Comparison of ENCODE assay signal across 21 cellular contexts in genomic region chr4:1417522-1418390, GRCh38. TPM values are rescaled to one million over a fixed set of nuclear protein-coding genes. Genes with fewer than 3 reads are reported as not detected.
A peak's percentile ranks its signal among the peaks of the same experiment; 100 is the strongest.
DNase-seq lines count a peak whose midpoint lies in the region; ATAC-seq, FAIRE-seq and TF ChIP-seq lines count a peak whose summit lies in the region.
"Had no signal": no experiment of that assay in that cellular context is flagged by ENCODE, and none has a peak within 500 bp of the region (broad histone marks: within the 10 kb centered on the region; RNA-seq: fewer than 3 reads in every experiment).

No MANE protein-coding gene starts in this region.

- no peak for ATAC-seq in activated CD8-positive, alpha-beta T cell treated with anti-CD3 and anti-CD28 coated beads, Interleukin-2, amount 10 ng/mL, durations not matched to agents 7 days and 5 days
- ATAC-seq in activated CD8-positive, alpha-beta T cell treated with anti-CD3 and anti-CD28 coated beads for 36 hours, result no peak
- ATAC-seq in activated naive CD8-positive, alpha-beta T cell treated with anti-CD3 and anti-CD28 coated beads, Interleukin-2, amount 50 U/mL, for 24 hours, result no peak
- ATAC-seq in HG03039 (IDR thresholded peaks at IDR 0.05; ENCODE audit: unreplicated experiment) (no peak), GM18868 (IDR thresholded peaks at IDR 0.05; ENCODE audit: unreplicated experiment) (no peak)
- ATAC-seq: naive thymus-derived CD8-positive, alpha-beta T cell had no signal

- H3K9me3 Mint-ChIP-seq in activated CD8-positive, alpha-beta T cell treated with anti-CD3 and anti-CD28 coated beads, Interleukin-2, amount 10 ng/mL, durations not matched to agents 7 days and 5 days (ENCODE audit: insufficient read depth), result no peaks in the 10 kb centered on the region
- H3K9me3 Mint-ChIP-seq in activated CD8-positive, alpha-beta T cell treated with anti-CD3 and anti-CD28 coated beads for 36 hours, result no peaks in the 10 kb centered on the region
- no peaks in the 10 kb centered on the region for H3K9me3 Mint-ChIP-seq in activated naive CD8-positive, alpha-beta T cell treated with anti-CD3 and anti-CD28 coated beads, Interleukin-2, amount 50 U/mL, for 24 hours
- H3K9me3 Mint-ChIP-seq in neural crest cell, result no peaks in the 10 kb centered on the region
- H3K9me3 Mint-ChIP-seq: CD4-positive, alpha-beta memory T cell had no signal

- no peak for FAIRE-seq in GM12891 (lab: Jason Lieb, UNC)
- FAIRE-seq: endothelial cell of umbilical vein had no signal

- POLR2A ChIA-PET in activated CD8-positive, alpha-beta T cell treated with anti-CD3 and anti-CD28 coated beads, Interleukin-2, amount 10 ng/mL, durations not matched to agents 7 days and 5 days (lab: Charles Lee), result no interaction called here
- POLR2A ChIA-PET in activated CD8-positive, alpha-beta T cell treated with anti-CD3 and anti-CD28 coated beads for 36 hours (lab: Charles Lee), result no interaction called here

- H3K4me1 Mint-ChIP-seq in activated CD8-positive, alpha-beta T cell treated with anti-CD3 and anti-CD28 coated beads, Interleukin-2, amount 10 ng/mL, durations not matched to agents 7 days and 5 days (ENCODE audit: low read depth), result no peaks in the 10 kb centered on the region
- H3K4me1 Mint-ChIP-seq in activated CD8-positive, alpha-beta T cell treated with anti-CD3 and anti-CD28 coated beads for 36 hours (ENCODE audit: low read depth), result peaks cover 2% of the 10 kb centered on the region
- peaks cover 4% of the 10 kb centered on the region for H3K4me1 Mint-ChIP-seq in activated naive CD8-positive, alpha-beta T cell treated with anti-CD3 and anti-CD28 coated beads, Interleukin-2, amount 50 U/mL, for 24 hours
- no peaks in the 10 kb centered on the region for H3K4me1 Mint-ChIP-seq in neural crest cell

- DNase-seq in activated CD8-positive, alpha-beta T cell treated with anti-CD3 and anti-CD28 coated beads, Interleukin-2, amount 10 ng/mL, durations not matched to agents 7 days and 5 days, result peak; percentile 17
- no peak for DNase-seq in activated CD8-positive, alpha-beta T cell treated with anti-CD3 and anti-CD28 coated beads for 36 hours
- DNase-seq in H4 (ENCODE audit: low spot score), result peak; percentile 57
- peak; percentile 1 for DNase-seq in activated naive CD8-positive, alpha-beta T cell treated with anti-CD3 and anti-CD28 coated beads, Interleukin-2, amount 50 U/mL, for 24 hours
- DNase-seq in neural crest cell (ENCODE audit: low read depth, low spot score), result no peak
- no peak for DNase-seq in GM12891 (ENCODE audit: insufficient read length, low spot score)
- DNase-seq: anterior cingulate cortex; CD4-positive, alpha-beta memory T cell; cerebellar nuclear complex; foreskin melanocyte; NCI-H1436; NCI-H345; OCI-M1 had no signal

- intact Hi-C loops in activated CD8-positive, alpha-beta T cell treated with anti-CD3 and anti-CD28 coated beads for 36 hours (cut with micrococcal nuclease), result no loop called here

- no peak overlapping the region for H3K27ac Mint-ChIP-seq in activated CD8-positive, alpha-beta T cell treated with anti-CD3 and anti-CD28 coated beads, Interleukin-2, amount 10 ng/mL, durations not matched to agents 7 days and 5 days
- no peak overlapping the region for H3K27ac Mint-ChIP-seq in activated CD8-positive, alpha-beta T cell treated with anti-CD3 and anti-CD28 coated beads for 36 hours
- H3K27ac Mint-ChIP-seq in activated naive CD8-positive, alpha-beta T cell treated with anti-CD3 and anti-CD28 coated beads, Interleukin-2, amount 50 U/mL, for 24 hours, result no peak overlapping the region
- no peak overlapping the region for H3K27ac Mint-ChIP-seq in neural crest cell (ENCODE audit: unreplicated experiment)
- H3K27ac Mint-ChIP-seq: CD4-positive, alpha-beta memory T cell; naive thymus-derived CD8-positive, alpha-beta T cell had no signal

- CTCF ChIA-PET in activated CD8-positive, alpha-beta T cell treated with anti-CD3 and anti-CD28 coated beads, Interleukin-2, amount 10 ng/mL, durations not matched to agents 7 days and 5 days (lab: Charles Lee), result no interaction called here
- CTCF ChIA-PET in activated CD8-positive, alpha-beta T cell treated with anti-CD3 and anti-CD28 coated beads for 36 hours (lab: Charles Lee), result no interaction called here

- H3K27me3 Mint-ChIP-seq in activated CD8-positive, alpha-beta T cell treated with anti-CD3 and anti-CD28 coated beads, Interleukin-2, amount 10 ng/mL, durations not matched to agents 7 days and 5 days (ENCODE audit: low read depth), result peaks cover 14% of the 10 kb centered on the region
- peaks cover 36% of the 10 kb centered on the region for H3K27me3 Mint-ChIP-seq in activated CD8-positive, alpha-beta T cell treated with anti-CD3 and anti-CD28 coated beads for 36 hours
- peaks cover 40% of the 10 kb centered on the region for H3K27me3 Mint-ChIP-seq in activated naive CD8-positive, alpha-beta T cell treated with anti-CD3 and anti-CD28 coated beads, Interleukin-2, amount 50 U/mL, for 24 hours
- H3K27me3 Mint-ChIP-seq in neural crest cell (ENCODE audit: low read depth), result peaks cover 49% of the 10 kb centered on the region

- no peak overlapping the region for H3K4me3 Mint-ChIP-seq in activated CD8-positive, alpha-beta T cell treated with anti-CD3 and anti-CD28 coated beads, Interleukin-2, amount 10 ng/mL, durations not matched to agents 7 days and 5 days
- no peak overlapping the region for H3K4me3 Mint-ChIP-seq in activated CD8-positive, alpha-beta T cell treated with anti-CD3 and anti-CD28 coated beads for 36 hours
- no peak overlapping the region for H3K4me3 Mint-ChIP-seq in activated naive CD8-positive, alpha-beta T cell treated with anti-CD3 and anti-CD28 coated beads, Interleukin-2, amount 50 U/mL, for 24 hours
- no peak overlapping the region for H3K4me3 Mint-ChIP-seq in neural crest cell
- H3K4me3 Mint-ChIP-seq: CD4-positive, alpha-beta memory T cell; naive thymus-derived CD8-positive, alpha-beta T cell had no signal

- no peak for TF ChIP-seq POLR2A in GM12891 (IDR thresholded peaks at IDR 0.05; ENCODE audit: low read depth, low read length)

- no peak for TF ChIP-seq CTCF in activated CD8-positive, alpha-beta T cell treated with anti-CD3 and anti-CD28 coated beads for 36 hours (IDR thresholded peaks at IDR 0.05)
- peak; percentile 28 for TF ChIP-seq CTCF in neural crest cell (conservative IDR thresholded peaks at IDR 0.05)

- H3K36me3 Mint-ChIP-seq in activated CD8-positive, alpha-beta T cell treated with anti-CD3 and anti-CD28 coated beads, Interleukin-2, amount 10 ng/mL, durations not matched to agents 7 days and 5 days (ENCODE audit: low read depth), result no peaks in the 10 kb centered on the region
- H3K36me3 Mint-ChIP-seq in activated CD8-positive, alpha-beta T cell treated with anti-CD3 and anti-CD28 coated beads for 36 hours (ENCODE audit: low read depth), result no peaks in the 10 kb centered on the region
- H3K36me3 Mint-ChIP-seq in activated naive CD8-positive, alpha-beta T cell treated with anti-CD3 and anti-CD28 coated beads, Interleukin-2, amount 50 U/mL, for 24 hours (ENCODE audit: low read depth), result no peaks in the 10 kb centered on the region
- no peaks in the 10 kb centered on the region for H3K36me3 Mint-ChIP-seq in neural crest cell (ENCODE audit: low read depth)
- H3K36me3 Mint-ChIP-seq: CD4-positive, alpha-beta memory T cell had no signal

TF ChIP-seq in GM12891, 5 proteins besides CTCF, POLR2A, EP300 and RAD21:
- no peak for TF ChIP-seq TAF1 (IDR thresholded peaks at IDR 0.05; ENCODE audit: low read depth, low read length)
- TF ChIP-seq POU2F2 (IDR thresholded peaks at IDR 0.05; ENCODE audit: low read depth, low read length), result no peak
- no peak for TF ChIP-seq SPI1 (IDR thresholded peaks at IDR 0.05; ENCODE audit: low read depth, low read length)
- no peak for TF ChIP-seq PAX5 (IDR thresholded peaks at IDR 0.05; ENCODE audit: insufficient read depth, low read length, severe bottlenecking)

RNA-seq across cellular contexts. Expression of gene NKX1-1, which starts 11.5 kb away (rescaled TPM):
- total RNA-seq in activated CD8-positive, alpha-beta T cell treated with anti-CD3 and anti-CD28 coated beads, Interleukin-2, amount 10 ng/mL, durations not matched to agents 7 days and 5 days, result not detected
- not detected for total RNA-seq in activated CD8-positive, alpha-beta T cell treated with anti-CD3 and anti-CD28 coated beads for 36 hours
- total RNA-seq in H4 (2014; rRNA removed; shearing (Covaris generic)), result not detected in 2 replicates
- not detected in 2 replicates for total RNA-seq in neural crest cell
- not detected for polyA plus RNA-seq in GM12891 (2012; ENCODE audit: low read depth, missing spikeins)
- total RNA-seq: activated CD8-positive, alpha-beta memory T cell treated with anti-CD3 and anti-CD28 coated beads for 36 hours; CD4-positive, alpha-beta memory T cell; endothelial cell of umbilical vein; lung microvascular endothelial cell; naive thymus-derived CD8-positive, alpha-beta T cell; renal cortical epithelial cell; vagina had no signal
- polyA plus RNA-seq: CD4-positive, alpha-beta memory T cell; endothelial cell of umbilical vein; naive thymus-derived CD8-positive, alpha-beta T cell had no signal

Comparison
In these comparisons a context has a peak if more than half of its experiments do, and no peak if none do; other contexts are left out.
1. DNase-seq: peak in activated CD8-positive, alpha-beta T cell treated with anti-CD3 and anti-CD28 coated beads, Interleukin-2, amount 10 ng/mL, durations not matched to agents 7 days and 5 days (single experiment), H4 (single experiment) and activated naive CD8-positive, alpha-beta T cell treated with anti-CD3 and anti-CD28 coated beads, Interleukin-2, amount 50 U/mL, for 24 hours (single experiment); none in activated CD8-positive, alpha-beta T cell treated with anti-CD3 and anti-CD28 coated beads for 36 hours (single experiment), neural crest cell (single experiment) and GM12891 (single experiment).